ENCODE assay signal across 2 cellular contexts in the genomic region with DNA sequence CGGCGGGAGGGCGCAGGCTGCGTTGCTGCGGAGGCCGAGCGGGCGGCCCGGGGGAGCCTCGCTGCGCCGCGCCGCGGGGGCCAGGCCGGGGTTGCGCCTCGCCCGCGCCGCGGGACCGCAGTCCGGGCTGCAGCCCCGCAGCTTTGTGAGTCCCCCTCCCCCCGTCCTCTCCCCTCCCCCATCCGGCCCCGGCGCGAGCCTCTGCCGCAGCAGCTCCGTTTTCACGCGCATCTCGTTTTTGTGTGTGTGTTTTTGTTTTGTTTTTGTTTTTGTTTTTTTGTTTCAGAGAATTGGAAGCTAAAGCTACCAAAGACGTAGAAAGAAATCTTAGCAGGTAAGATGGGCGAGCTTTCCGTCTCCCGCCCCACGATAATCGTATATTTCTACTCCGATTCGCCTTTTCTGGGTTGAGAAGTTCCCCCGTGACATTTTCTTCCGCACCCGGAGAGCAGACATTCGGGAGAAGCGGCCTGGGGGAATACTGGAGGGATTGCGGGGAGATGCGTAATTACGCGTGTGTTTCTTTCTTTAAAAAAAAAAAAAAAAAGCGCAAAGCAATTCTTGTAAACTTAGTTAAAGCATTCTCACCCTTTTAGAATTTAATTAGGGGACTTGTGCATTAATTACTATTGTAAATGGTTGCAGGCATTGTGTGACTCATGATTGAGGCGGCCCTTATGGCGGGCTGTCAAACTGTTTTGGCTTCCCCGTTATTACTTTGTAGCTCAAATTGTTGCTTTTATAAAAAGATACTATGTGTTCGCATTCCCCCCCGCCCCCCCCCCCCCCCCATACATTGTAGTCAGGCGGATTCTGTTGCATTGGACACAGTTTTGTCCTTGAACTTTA.
TF ChIP-seq lines count a peak whose summit lies in the region.

No MANE protein-coding gene starts in this region.

TF ChIP-seq in HEK293, 187 proteins besides CTCF, POLR2A, EP300 and RAD21 (continued from another document and continues in another):
- TF ChIP-seq, protein P1, sequence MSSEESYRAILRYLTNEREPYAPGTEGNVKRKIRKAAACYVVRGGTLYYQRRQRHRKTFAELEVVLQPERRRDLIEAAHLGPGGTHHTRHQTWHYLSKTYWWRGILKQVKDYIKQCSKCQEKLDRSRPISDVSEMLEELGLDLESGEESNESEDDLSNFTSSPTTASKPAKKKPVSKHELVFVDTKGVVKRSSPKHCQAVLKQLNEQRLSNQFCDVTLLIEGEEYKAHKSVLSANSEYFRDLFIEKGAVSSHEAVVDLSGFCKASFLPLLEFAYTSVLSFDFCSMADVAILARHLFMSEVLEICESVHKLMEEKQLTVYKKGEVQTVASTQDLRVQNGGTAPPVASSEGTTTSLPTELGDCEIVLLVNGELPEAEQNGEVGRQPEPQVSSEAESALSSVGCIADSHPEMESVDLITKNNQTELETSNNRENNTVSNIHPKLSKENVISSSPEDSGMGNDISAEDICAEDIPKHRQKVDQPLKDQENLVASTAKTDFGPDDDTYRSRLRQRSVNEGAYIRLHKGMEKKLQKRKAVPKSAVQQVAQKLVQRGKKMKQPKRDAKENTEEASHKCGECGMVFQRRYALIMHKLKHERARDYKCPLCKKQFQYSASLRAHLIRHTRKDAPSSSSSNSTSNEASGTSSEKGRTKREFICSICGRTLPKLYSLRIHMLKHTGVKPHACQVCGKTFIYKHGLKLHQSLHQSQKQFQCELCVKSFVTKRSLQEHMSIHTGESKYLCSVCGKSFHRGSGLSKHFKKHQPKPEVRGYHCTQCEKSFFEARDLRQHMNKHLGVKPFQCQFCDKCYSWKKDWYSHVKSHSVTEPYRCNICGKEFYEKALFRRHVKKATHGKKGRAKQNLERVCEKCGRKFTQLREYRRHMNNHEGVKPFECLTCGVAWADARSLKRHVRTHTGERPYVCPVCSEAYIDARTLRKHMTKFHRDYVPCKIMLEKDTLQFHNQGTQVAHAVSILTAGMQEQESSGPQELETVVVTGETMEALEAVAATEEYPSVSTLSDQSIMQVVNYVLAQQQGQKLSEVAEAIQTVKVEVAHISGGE (tag by site-specific recombination; conservative IDR thresholded peaks at IDR 0.05; ENCODE audit: low read depth), result peak; percentile 38; the same call in 1 of the 2 replicates
- TF ChIP-seq, protein P2, sequence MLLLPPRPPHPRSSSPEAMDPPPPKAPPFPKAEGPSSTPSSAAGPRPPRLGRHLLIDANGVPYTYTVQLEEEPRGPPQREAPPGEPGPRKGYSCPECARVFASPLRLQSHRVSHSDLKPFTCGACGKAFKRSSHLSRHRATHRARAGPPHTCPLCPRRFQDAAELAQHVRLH (tag by site-specific recombination; IDR thresholded peaks at IDR 0.05), result no peak
- TF ChIP-seq ZNF600 (tag by site-specific recombination; IDR thresholded peaks at IDR 0.05) (peak; percentile 25; the same call in 1 of the 2 replicates), ZNF155 (tag by site-specific recombination; IDR thresholded peaks at IDR 0.05) (no peak), ZNF146 (tag by site-specific recombination; IDR thresholded peaks at IDR 0.05) (no peak)
- TF ChIP-seq, protein P3, sequence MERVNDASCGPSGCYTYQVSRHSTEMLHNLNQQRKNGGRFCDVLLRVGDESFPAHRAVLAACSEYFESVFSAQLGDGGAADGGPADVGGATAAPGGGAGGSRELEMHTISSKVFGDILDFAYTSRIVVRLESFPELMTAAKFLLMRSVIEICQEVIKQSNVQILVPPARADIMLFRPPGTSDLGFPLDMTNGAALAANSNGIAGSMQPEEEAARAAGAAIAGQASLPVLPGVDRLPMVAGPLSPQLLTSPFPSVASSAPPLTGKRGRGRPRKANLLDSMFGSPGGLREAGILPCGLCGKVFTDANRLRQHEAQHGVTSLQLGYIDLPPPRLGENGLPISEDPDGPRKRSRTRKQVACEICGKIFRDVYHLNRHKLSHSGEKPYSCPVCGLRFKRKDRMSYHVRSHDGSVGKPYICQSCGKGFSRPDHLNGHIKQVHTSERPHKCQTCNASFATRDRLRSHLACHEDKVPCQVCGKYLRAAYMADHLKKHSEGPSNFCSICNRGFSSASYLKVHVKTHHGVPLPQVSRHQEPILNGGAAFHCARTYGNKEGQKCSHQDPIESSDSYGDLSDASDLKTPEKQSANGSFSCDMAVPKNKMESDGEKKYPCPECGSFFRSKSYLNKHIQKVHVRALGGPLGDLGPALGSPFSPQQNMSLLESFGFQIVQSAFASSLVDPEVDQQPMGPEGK (tag by site-specific recombination; IDR thresholded peaks at IDR 0.05), result peak; percentile 29; the same call in 1 of the 2 replicates
- TF ChIP-seq, protein P4, sequence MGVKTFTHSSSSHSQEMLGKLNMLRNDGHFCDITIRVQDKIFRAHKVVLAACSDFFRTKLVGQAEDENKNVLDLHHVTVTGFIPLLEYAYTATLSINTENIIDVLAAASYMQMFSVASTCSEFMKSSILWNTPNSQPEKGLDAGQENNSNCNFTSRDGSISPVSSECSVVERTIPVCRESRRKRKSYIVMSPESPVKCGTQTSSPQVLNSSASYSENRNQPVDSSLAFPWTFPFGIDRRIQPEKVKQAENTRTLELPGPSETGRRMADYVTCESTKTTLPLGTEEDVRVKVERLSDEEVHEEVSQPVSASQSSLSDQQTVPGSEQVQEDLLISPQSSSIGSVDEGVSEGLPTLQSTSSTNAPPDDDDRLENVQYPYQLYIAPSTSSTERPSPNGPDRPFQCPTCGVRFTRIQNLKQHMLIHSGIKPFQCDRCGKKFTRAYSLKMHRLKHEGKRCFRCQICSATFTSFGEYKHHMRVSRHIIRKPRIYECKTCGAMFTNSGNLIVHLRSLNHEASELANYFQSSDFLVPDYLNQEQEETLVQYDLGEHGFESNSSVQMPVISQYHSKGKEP (tag by site-specific recombination; IDR thresholded peaks at IDR 0.05), result 0 out of 2 replicates have a peak, but pooled peaks have one; percentile 26
- TF ChIP-seq, protein P5, sequence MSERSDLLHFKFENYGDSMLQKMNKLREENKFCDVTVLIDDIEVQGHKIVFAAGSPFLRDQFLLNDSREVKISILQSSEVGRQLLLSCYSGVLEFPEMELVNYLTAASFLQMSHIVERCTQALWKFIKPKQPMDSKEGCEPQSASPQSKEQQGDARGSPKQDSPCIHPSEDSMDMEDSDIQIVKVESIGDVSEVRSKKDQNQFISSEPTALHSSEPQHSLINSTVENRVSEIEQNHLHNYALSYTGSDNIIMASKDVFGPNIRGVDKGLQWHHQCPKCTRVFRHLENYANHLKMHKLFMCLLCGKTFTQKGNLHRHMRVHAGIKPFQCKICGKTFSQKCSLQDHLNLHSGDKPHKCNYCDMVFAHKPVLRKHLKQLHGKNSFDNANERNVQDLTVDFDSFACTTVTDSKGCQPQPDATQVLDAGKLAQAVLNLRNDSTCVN (tag by site-specific recombination; optimal IDR thresholded peaks at IDR 0.05), result peak; percentile 42

TF ChIP-seq in GM12878, 131 proteins besides CTCF, POLR2A, EP300 and RAD21 (continued from another document):
- TF ChIP-seq, protein P6, sequence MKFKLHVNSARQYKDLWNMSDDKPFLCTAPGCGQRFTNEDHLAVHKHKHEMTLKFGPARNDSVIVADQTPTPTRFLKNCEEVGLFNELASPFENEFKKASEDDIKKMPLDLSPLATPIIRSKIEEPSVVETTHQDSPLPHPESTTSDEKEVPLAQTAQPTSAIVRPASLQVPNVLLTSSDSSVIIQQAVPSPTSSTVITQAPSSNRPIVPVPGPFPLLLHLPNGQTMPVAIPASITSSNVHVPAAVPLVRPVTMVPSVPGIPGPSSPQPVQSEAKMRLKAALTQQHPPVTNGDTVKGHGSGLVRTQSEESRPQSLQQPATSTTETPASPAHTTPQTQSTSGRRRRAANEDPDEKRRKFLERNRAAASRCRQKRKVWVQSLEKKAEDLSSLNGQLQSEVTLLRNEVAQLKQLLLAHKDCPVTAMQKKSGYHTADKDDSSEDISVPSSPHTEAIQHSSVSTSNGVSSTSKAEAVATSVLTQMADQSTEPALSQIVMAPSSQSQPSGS (IDR thresholded peaks at IDR 0.05; ENCODE audit: low read length), result no peak
- TF ChIP-seq MXI1 (IDR thresholded peaks at IDR 0.05; ENCODE audit: low read depth, low read length) (0 out of 2 replicates have a peak, but pooled peaks have one; percentile 25), MTA2 (IDR thresholded peaks at IDR 0.05; ENCODE audit: low read depth) (0 out of 2 replicates have a peak, but pooled peaks have one; percentile 9), KLF5 (IDR thresholded peaks at IDR 0.05; ENCODE audit: partially characterized antibody) (no peak), JUND (IDR thresholded peaks at IDR 0.05; ENCODE audit: low read depth, low read length) (no peak), CBFB (IDR thresholded peaks at IDR 0.05; ENCODE audit: low read depth) (no peak), CREB1 (IDR thresholded peaks at IDR 0.05; ENCODE audit: low read depth) (peak; percentile 19; the same call in 1 of the 2 replicates), TCF12 (IDR thresholded peaks at IDR 0.05; ENCODE audit: low read depth, low read length) (no peak)
- TF ChIP-seq, protein P7, sequence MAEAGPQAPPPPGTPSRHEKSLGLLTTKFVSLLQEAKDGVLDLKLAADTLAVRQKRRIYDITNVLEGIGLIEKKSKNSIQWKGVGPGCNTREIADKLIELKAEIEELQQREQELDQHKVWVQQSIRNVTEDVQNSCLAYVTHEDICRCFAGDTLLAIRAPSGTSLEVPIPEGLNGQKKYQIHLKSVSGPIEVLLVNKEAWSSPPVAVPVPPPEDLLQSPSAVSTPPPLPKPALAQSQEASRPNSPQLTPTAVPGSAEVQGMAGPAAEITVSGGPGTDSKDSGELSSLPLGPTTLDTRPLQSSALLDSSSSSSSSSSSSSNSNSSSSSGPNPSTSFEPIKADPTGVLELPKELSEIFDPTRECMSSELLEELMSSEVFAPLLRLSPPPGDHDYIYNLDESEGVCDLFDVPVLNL (IDR thresholded peaks at IDR 0.05; ENCODE audit: low read depth, low read length), result no peak
